In genomic region chr9:110092792-110093191, GRCh38 we compare ENCODE assay signal across 16 cellular contexts.
DNase-seq lines count a peak whose midpoint lies in the region; ATAC-seq and TF ChIP-seq lines count a peak whose summit lies in the region.
"Had no signal": no experiment of that assay in that cellular context is flagged by ENCODE, and none has a peak within 500 bp of the region (broad histone marks: within the 10 kb centered on the region; RNA-seq: fewer than 3 reads in every experiment).

No MANE protein-coding gene starts in this region.

- H3K4me3 ChIP-seq in WERI-Rb-1 (ENCODE audit: low read depth, low read length): no peak overlapping the region
- H3K4me3 ChIP-seq: BLaER1, GM23248 had no signal

- no peak overlapping the region for H3K4me3 Mint-ChIP-seq in T-helper 2 cell treated with Interferon-gamma antibody and Interleukin-4, amounts not matched to agents 5 μg/mL and 100 μg/mL, for 36 hours
- H3K4me3 Mint-ChIP-seq in stimulated activated naive B cell treated with anti-CD40 and anti-IgM and Interleukin-4, amounts not matched to agents 10 μg/mL and 1 μg/mL and 100 μg/mL, for 72 hours: peak overlapping the region; percentile 12 to 33
- H3K4me3 Mint-ChIP-seq: CD8-positive, alpha-beta memory T cell; H9 had no signal

- peaks cover 14% of the 10 kb centered on the region for H3K36me3 Mint-ChIP-seq in T-helper 2 cell treated with Interferon-gamma antibody and Interleukin-4, amounts not matched to agents 5 μg/mL and 100 μg/mL, for 36 hours (ENCODE audit: low read depth)
- H3K36me3 Mint-ChIP-seq in stimulated activated naive B cell treated with anti-CD40 and anti-IgM and Interleukin-4, amounts not matched to agents 10 μg/mL and 1 μg/mL and 100 μg/mL, for 72 hours: peaks cover 47 to 69% of the 10 kb centered on the region in 2 donors
- H3K36me3 Mint-ChIP-seq: CD8-positive, alpha-beta memory T cell had no signal

- POLR2A ChIA-PET in RWPE1 (lab: Yijun Ruan, JAX; ENCODE audit: low non-redundant PET): no interaction called here

- H3K36me3 ChIP-seq in WERI-Rb-1: no peaks in the 10 kb centered on the region
- H3K36me3 ChIP-seq: BLaER1 had no signal

- no peak for DNase-seq in T-helper 2 cell treated with Interferon-gamma antibody and Interleukin-4, amounts not matched to agents 5 μg/mL and 100 μg/mL, for 36 hours (ENCODE audit: low spot score)
- no peak for DNase-seq in T-helper 2 cell
- DNase-seq in WERI-Rb-1: no peak
- DNase-seq in islet precursor cell: peak; percentile 30
- DNase-seq in stimulated activated naive B cell treated with anti-CD40 and anti-IgM and Interleukin-4, amounts not matched to agents 10 μg/mL and 1 μg/mL and 100 μg/mL, for 72 hours: no peak
- no peak for DNase-seq in RWPE1 (ENCODE audit: low spot score)
- DNase-seq in activated naive CD4-positive, alpha-beta T cell (lab: John Stamatoyannopoulos, UW): no peak
- DNase-seq: Caco-2; CD8-positive, alpha-beta memory T cell; DMS53; GM23248; H9 had no signal

- H3K4me1 Mint-ChIP-seq in T-helper 2 cell treated with Interferon-gamma antibody and Interleukin-4, amounts not matched to agents 5 μg/mL and 100 μg/mL, for 36 hours (ENCODE audit: low read depth): peaks cover 38% of the 10 kb centered on the region
- H3K4me1 Mint-ChIP-seq in stimulated activated naive B cell treated with anti-CD40 and anti-IgM and Interleukin-4, amounts not matched to agents 10 μg/mL and 1 μg/mL and 100 μg/mL, for 72 hours: peaks cover 45 to 92% of the 10 kb centered on the region in 2 donors
- H3K4me1 Mint-ChIP-seq: CD8-positive, alpha-beta memory T cell had no signal

- ATAC-seq in stimulated activated naive B cell treated with anti-CD40 and anti-IgM and Interleukin-4, amounts not matched to agents 10 μg/mL and 1 μg/mL and 100 μg/mL, for 72 hours (replicated peaks): no peak
- no peak for ATAC-seq in HG03135 (IDR thresholded peaks at IDR 0.05; ENCODE audit: unreplicated experiment)
- ATAC-seq: HepG2 had no signal

- CTCF ChIA-PET in RWPE1 (lab: Yijun Ruan, JAX): interaction anchor here (0.6 kb wide), 1 partner anchor 450 kb away, joined by 4 read pairs; no protein-coding TSS in a partner anchor

- peaks cover 3% of the 10 kb centered on the region for H3K9me3 ChIP-seq in WERI-Rb-1 (ENCODE audit: severe bottlenecking)
- H3K9me3 ChIP-seq: BLaER1, Caco-2 had no signal

- peak overlapping the region; percentile 20 for H3K27ac Mint-ChIP-seq in T-helper 2 cell treated with Interferon-gamma antibody and Interleukin-4, amounts not matched to agents 5 μg/mL and 100 μg/mL, for 36 hours
- H3K27ac Mint-ChIP-seq in stimulated activated naive B cell treated with anti-CD40 and anti-IgM and Interleukin-4, amounts not matched to agents 10 μg/mL and 1 μg/mL and 100 μg/mL, for 72 hours: peak overlapping the region; percentile 56

- H3K27me3 ChIP-seq in WERI-Rb-1 (ENCODE audit: insufficient read depth, low read depth, severe bottlenecking): no peaks in the 10 kb centered on the region
- H3K27me3 ChIP-seq: BLaER1 had no signal

- TF ChIP-seq CTCF in WERI-Rb-1 (IDR thresholded peaks at IDR 0.05; ENCODE audit: low read depth, low read length) (peak; percentile 9; the same call in 1 of the 2 replicates), RWPE1 (conservative IDR thresholded peaks at IDR 0.05; ENCODE audit: low read depth) (no peak)

- no peak overlapping the region for H3K27ac ChIP-seq in WERI-Rb-1
- H3K27ac ChIP-seq in RWPE1: no peak overlapping the region
- H3K27ac ChIP-seq: 22Rv1, BLaER1, GM23248 had no signal

- no peaks in the 10 kb centered on the region for H3K27me3 Mint-ChIP-seq in T-helper 2 cell treated with Interferon-gamma antibody and Interleukin-4, amounts not matched to agents 5 μg/mL and 100 μg/mL, for 36 hours (ENCODE audit: low read depth)
- no peaks in the 10 kb centered on the region for H3K27me3 Mint-ChIP-seq in stimulated activated naive B cell treated with anti-CD40 and anti-IgM and Interleukin-4, amounts not matched to agents 10 μg/mL and 1 μg/mL and 100 μg/mL, for 72 hours

- no peaks in the 10 kb centered on the region for H3K9me3 Mint-ChIP-seq in T-helper 2 cell treated with Interferon-gamma antibody and Interleukin-4, amounts not matched to agents 5 μg/mL and 100 μg/mL, for 36 hours
- H3K9me3 Mint-ChIP-seq in stimulated activated naive B cell treated with anti-CD40 and anti-IgM and Interleukin-4, amounts not matched to agents 10 μg/mL and 1 μg/mL and 100 μg/mL, for 72 hours: no peaks in the 10 kb centered on the region
- H3K9me3 Mint-ChIP-seq: CD8-positive, alpha-beta memory T cell had no signal
